Comparison of ENCODE assay signal across 2 cellular contexts in the genomic region with DNA sequence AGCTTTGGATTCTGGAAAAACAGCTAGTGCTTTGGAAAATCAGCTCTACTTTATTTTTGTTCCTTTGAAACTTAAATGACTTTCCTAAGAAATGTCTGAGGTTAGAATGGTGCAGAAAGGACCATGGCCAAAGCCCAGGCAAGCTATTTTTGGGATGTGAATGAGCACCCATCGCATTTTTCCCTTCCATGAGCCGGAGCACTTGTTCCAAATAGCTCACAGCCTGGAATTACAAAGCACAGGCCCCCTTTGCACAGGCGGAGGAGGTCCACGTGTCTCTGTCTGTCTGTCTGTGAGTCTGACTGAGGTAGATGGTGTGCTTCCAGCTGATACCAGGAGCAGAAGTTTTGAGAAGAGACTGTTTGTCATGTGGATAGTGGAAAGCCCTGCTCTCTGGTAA.
TF ChIP-seq lines count a peak whose summit lies in the region.

No MANE protein-coding gene starts in this region.

TF ChIP-seq in SK-N-SH, 30 proteins besides CTCF, POLR2A, EP300 and RAD21:
- no peak for TF ChIP-seq GATA2 (CRISPR knock-in tag; IDR thresholded peaks at IDR 0.05)
- TF ChIP-seq JUND (IDR thresholded peaks at IDR 0.05) = no peak
- TF ChIP-seq FOXJ3 (CRISPR knock-in tag; IDR thresholded peaks at IDR 0.05) = no peak
- TF ChIP-seq, protein P1, sequence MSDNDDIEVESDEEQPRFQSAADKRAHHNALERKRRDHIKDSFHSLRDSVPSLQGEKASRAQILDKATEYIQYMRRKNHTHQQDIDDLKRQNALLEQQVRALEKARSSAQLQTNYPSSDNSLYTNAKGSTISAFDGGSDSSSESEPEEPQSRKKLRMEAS (IDR thresholded peaks at IDR 0.05; ENCODE audit: low read depth) = no peak
- no peak for TF ChIP-seq MEF2A (IDR thresholded peaks at IDR 0.05; ENCODE audit: borderline replicate concordance, low read depth)
- no peak for TF ChIP-seq NFIC (IDR thresholded peaks at IDR 0.05; ENCODE audit: borderline replicate concordance)
- TF ChIP-seq, protein P2, sequence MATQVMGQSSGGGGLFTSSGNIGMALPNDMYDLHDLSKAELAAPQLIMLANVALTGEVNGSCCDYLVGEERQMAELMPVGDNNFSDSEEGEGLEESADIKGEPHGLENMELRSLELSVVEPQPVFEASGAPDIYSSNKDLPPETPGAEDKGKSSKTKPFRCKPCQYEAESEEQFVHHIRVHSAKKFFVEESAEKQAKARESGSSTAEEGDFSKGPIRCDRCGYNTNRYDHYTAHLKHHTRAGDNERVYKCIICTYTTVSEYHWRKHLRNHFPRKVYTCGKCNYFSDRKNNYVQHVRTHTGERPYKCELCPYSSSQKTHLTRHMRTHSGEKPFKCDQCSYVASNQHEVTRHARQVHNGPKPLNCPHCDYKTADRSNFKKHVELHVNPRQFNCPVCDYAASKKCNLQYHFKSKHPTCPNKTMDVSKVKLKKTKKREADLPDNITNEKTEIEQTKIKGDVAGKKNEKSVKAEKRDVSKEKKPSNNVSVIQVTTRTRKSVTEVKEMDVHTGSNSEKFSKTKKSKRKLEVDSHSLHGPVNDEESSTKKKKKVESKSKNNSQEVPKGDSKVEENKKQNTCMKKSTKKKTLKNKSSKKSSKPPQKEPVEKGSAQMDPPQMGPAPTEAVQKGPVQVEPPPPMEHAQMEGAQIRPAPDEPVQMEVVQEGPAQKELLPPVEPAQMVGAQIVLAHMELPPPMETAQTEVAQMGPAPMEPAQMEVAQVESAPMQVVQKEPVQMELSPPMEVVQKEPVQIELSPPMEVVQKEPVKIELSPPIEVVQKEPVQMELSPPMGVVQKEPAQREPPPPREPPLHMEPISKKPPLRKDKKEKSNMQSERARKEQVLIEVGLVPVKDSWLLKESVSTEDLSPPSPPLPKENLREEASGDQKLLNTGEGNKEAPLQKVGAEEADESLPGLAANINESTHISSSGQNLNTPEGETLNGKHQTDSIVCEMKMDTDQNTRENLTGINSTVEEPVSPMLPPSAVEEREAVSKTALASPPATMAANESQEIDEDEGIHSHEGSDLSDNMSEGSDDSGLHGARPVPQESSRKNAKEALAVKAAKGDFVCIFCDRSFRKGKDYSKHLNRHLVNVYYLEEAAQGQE (IDR thresholded peaks at IDR 0.05; ENCODE audit: low read depth, low read length) = no peak
- no peak for TF ChIP-seq POLR2AphosphoS5 (IDR thresholded peaks at IDR 0.05; ENCODE audit: low read depth, low read length)
- no peak for TF ChIP-seq MXI1 (IDR thresholded peaks at IDR 0.05; ENCODE audit: low read depth, low read length)
TF ChIP-seq in SK-N-SH: peak in this region for 0.

TF ChIP-seq in SK-N-SH treated with all-trans-retinoic acid at 6 μM for 48 hours, 23 proteins besides CTCF, POLR2A, EP300 and RAD21:
- TF ChIP-seq, protein P3, sequence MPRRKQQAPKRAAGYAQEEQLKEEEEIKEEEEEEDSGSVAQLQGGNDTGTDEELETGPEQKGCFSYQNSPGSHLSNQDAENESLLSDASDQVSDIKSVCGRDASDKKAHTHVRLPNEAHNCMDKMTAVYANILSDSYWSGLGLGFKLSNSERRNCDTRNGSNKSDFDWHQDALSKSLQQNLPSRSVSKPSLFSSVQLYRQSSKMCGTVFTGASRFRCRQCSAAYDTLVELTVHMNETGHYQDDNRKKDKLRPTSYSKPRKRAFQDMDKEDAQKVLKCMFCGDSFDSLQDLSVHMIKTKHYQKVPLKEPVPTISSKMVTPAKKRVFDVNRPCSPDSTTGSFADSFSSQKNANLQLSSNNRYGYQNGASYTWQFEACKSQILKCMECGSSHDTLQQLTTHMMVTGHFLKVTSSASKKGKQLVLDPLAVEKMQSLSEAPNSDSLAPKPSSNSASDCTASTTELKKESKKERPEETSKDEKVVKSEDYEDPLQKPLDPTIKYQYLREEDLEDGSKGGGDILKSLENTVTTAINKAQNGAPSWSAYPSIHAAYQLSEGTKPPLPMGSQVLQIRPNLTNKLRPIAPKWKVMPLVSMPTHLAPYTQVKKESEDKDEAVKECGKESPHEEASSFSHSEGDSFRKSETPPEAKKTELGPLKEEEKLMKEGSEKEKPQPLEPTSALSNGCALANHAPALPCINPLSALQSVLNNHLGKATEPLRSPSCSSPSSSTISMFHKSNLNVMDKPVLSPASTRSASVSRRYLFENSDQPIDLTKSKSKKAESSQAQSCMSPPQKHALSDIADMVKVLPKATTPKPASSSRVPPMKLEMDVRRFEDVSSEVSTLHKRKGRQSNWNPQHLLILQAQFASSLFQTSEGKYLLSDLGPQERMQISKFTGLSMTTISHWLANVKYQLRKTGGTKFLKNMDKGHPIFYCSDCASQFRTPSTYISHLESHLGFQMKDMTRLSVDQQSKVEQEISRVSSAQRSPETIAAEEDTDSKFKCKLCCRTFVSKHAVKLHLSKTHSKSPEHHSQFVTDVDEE (CRISPR knock-in tag; IDR thresholded peaks at IDR 0.05) = no peak
- no peak for TF ChIP-seq TOX (CRISPR knock-in tag; IDR thresholded peaks at IDR 0.05; ENCODE audit: borderline replicate concordance)
- no peak for TF ChIP-seq ZFP30 (CRISPR knock-in tag; IDR thresholded peaks at IDR 0.05)
TF ChIP-seq in SK-N-SH treated with all-trans-retinoic acid at 6 μM for 48 hours: peak in this region for 0.
